In genomic region chr5:6649186-6649585, GRCh38 we compare ENCODE assay signal across 22 cellular contexts.
"Had no signal": no experiment of that assay in that cellular context is flagged by ENCODE, and none has a peak within 500 bp of the region (broad histone marks: within the 10 kb centered on the region; RNA-seq: fewer than 3 reads in every experiment).

No MANE protein-coding gene starts in this region.

- H3K9me3 ChIP-seq: body of pancreas, thyroid gland, uterus had no signal

- H3K9me3 Mint-ChIP-seq: activated naive CD4-positive, alpha-beta T cell treated with anti-CD3 and anti-CD28 coated beads, Interleukin-2, amount 50 U/mL, for 24 hours had no signal

- H3K27me3 ChIP-seq: body of pancreas, heart left ventricle, thyroid gland, uterus had no signal

- DNase-seq: activated CD4-positive, alpha-beta T cell treated with anti-CD3 and anti-CD28 coated beads, Interleukin-2, amount 50 U/mL, for 4 hours; activated CD8-positive, alpha-beta memory T cell treated with anti-CD3 and anti-CD28 coated beads, Interleukin-2, amount 10 ng/mL, durations not matched to agents 7 days and 5 days; activated effector memory CD4-positive, alpha-beta T cell treated with Interleukin-2 at 50 U/mL for 16 hours; activated T-cell treated with anti-CD3 and anti-CD28 coated beads, Interleukin-2, amount 50 U/mL, for 24 hours; amniotic stem cell; body of pancreas; central memory CD4-positive, alpha-beta T cell; effector CD4-positive, alpha-beta T cell; foreskin melanocyte; heart left ventricle; left cardiac atrium; naive thymus-derived CD8-positive, alpha-beta T cell; occipital lobe; right cardiac atrium; thyroid gland; uterus had no signal

- H3K4me1 Mint-ChIP-seq: activated naive CD4-positive, alpha-beta T cell treated with anti-CD3 and anti-CD28 coated beads, Interleukin-2, amount 50 U/mL, for 24 hours had no signal

- H3K27ac ChIP-seq: body of pancreas, coronary artery, heart left ventricle, thyroid gland, uterus had no signal

- H3K4me1 ChIP-seq: body of pancreas, heart left ventricle, thyroid gland, uterus had no signal

- ATAC-seq: activated CD4-positive, CD25-positive, alpha-beta regulatory T cell treated with anti-CD3 and anti-CD28 coated beads, Interleukin-2, amount 50 U/mL, for 24 hours; activated CD8-positive, alpha-beta memory T cell treated with anti-CD3 and anti-CD28 coated beads, Interleukin-2, amount 10 ng/mL, durations not matched to agents 7 days and 5 days; body of pancreas; heart left ventricle; left cardiac atrium; naive thymus-derived CD8-positive, alpha-beta T cell; right cardiac atrium; stimulated activated effector memory CD8-positive, alpha-beta T cell treated with anti-CD3 and anti-CD28 coated beads, Interleukin-12 subunit alpha, Interleukin-12 subunit beta, amount 100 ng/mL, for 72 hours had no signal

- H3K27me3 Mint-ChIP-seq: activated CD8-positive, alpha-beta memory T cell treated with anti-CD3 and anti-CD28 coated beads, Interleukin-2, amount 10 ng/mL, durations not matched to agents 7 days and 5 days; activated naive CD4-positive, alpha-beta T cell treated with anti-CD3 and anti-CD28 coated beads, Interleukin-2, amount 50 U/mL, for 24 hours; activated T-cell treated with anti-CD3 and anti-CD28 coated beads, Interleukin-2, amount 50 U/mL, for 24 hours; naive thymus-derived CD8-positive, alpha-beta T cell; progenitor cell of endocrine pancreas had no signal

- H3K36me3 ChIP-seq: thyroid gland, uterus had no signal

- H3K4me3 Mint-ChIP-seq: activated CD8-positive, alpha-beta memory T cell treated with anti-CD3 and anti-CD28 coated beads, Interleukin-2, amount 10 ng/mL, durations not matched to agents 7 days and 5 days; activated naive CD4-positive, alpha-beta T cell treated with anti-CD3 and anti-CD28 coated beads, Interleukin-2, amount 50 U/mL, for 24 hours; activated T-cell treated with anti-CD3 and anti-CD28 coated beads, Interleukin-2, amount 50 U/mL, for 24 hours; naive thymus-derived CD8-positive, alpha-beta T cell; stimulated activated effector memory CD8-positive, alpha-beta T cell treated with anti-CD3 and anti-CD28 coated beads, Interleukin-12 subunit alpha, Interleukin-12 subunit beta, amount 100 ng/mL, for 72 hours had no signal

- H3K27ac Mint-ChIP-seq: activated CD8-positive, alpha-beta memory T cell treated with anti-CD3 and anti-CD28 coated beads, Interleukin-2, amount 10 ng/mL, durations not matched to agents 7 days and 5 days; activated naive CD4-positive, alpha-beta T cell treated with anti-CD3 and anti-CD28 coated beads, Interleukin-2, amount 50 U/mL, for 24 hours; activated T-cell treated with anti-CD3 and anti-CD28 coated beads, Interleukin-2, amount 50 U/mL, for 24 hours; progenitor cell of endocrine pancreas; stimulated activated effector memory CD8-positive, alpha-beta T cell treated with anti-CD3 and anti-CD28 coated beads, Interleukin-12 subunit alpha, Interleukin-12 subunit beta, amount 100 ng/mL, for 72 hours had no signal

- H3K4me3 ChIP-seq: body of pancreas, coronary artery, heart left ventricle, lung, thyroid gland, uterus had no signal
